8 cellular contexts compared by ENCODE assay signal in the genomic region with DNA sequence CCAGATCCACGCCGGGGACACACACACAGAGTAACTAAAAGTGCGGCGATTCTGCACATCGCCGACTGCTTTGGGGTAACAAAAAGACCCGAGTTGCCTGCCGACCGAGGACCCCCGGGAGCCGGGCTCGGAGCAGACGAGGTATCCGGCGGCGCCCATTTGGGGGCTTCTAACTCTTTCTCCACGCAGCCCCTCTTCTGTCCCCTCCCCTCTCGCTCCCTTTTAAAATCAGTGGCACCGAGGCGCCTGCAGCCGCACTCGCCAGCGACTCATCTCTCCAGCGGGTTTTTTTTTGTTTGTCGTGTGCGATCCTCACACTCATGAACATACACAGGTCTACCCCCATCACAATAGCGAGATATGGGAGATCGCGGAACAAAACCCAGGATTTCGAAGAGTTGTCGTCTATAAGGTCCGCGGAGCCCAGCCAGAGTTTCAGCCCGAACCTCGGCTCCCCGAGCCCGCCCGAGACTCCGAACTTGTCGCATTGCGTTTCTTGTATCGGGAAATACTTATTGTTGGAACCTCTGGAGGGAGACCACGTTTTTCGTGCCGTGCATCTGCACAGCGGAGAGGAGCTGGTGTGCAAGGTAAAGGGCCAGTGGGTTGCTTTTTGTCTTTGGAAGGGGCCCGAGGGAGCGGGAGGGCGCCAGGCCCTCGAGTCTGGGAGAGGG. TPM values are rescaled to one million over a fixed set of nuclear protein-coding genes. Genes with fewer than 3 reads are reported as not detected.
DNase-seq lines count a peak whose midpoint lies in the region; ATAC-seq and TF ChIP-seq lines count a peak whose summit lies in the region.

No MANE protein-coding gene starts in this region.

- H3K4me3 Mint-ChIP-seq in CD8-positive, alpha-beta T cell = peak overlapping the region; percentile 97

- H3K27ac ChIP-seq in CD8-positive, alpha-beta T cell (ENCODE audit: low read depth, low read length) = peak overlapping the region; percentile 66
- H3K27ac ChIP-seq in HUES6 (ENCODE audit: low read depth, low read length) (peak overlapping the region; percentile 83; the same call in 1 of the 2 replicates), muscle layer of duodenum (ENCODE audit: low read length) (peak overlapping the region; percentile 83), transverse colon (peak overlapping the region; percentile 88 to 93 (median 90))
- peak overlapping the region; percentile 78 for H3K27ac ChIP-seq in effector memory CD4-positive, alpha-beta T cell (ENCODE audit: insufficient read depth, low read length, poor library complexity, severe bottlenecking)

- H3K9ac ChIP-seq in HUES6 (ENCODE audit: low read length) = peak overlapping the region; percentile 96

- H3K4me3 ChIP-seq in CD8-positive, alpha-beta T cell (ENCODE audit: low read depth, low read length) = peak overlapping the region; percentile 75
- peak overlapping the region; percentile 84 for H3K4me3 ChIP-seq in HUES6 (ENCODE audit: low read depth, low read length)
- H3K4me3 ChIP-seq in effector memory CD4-positive, alpha-beta T cell (ENCODE audit: insufficient read depth, low read depth, low read length, poor library complexity, severe bottlenecking) = peak overlapping the region; percentile 94
- peak overlapping the region; percentile 87 to 93 for H3K4me3 ChIP-seq in muscle layer of duodenum (ENCODE audit: low read depth in 1 of 2, low read length in 2 of 2)
- H3K4me3 ChIP-seq in transverse colon = peak overlapping the region; percentile 43 to 76 (median 64)

- WGBS in transverse colon (ENCODE audit: low coverage in 1 of 2), 2 donors = 1 to 4% methylated on average over 15 to 50 of the region's 50 CpGs

- H3K36me3 ChIP-seq in CD8-positive, alpha-beta T cell (ENCODE audit: insufficient read depth, low read length) = no peaks in the 10 kb centered on the region
- H3K36me3 ChIP-seq in HUES6 (ENCODE audit: control insufficient read depth, insufficient read depth, low read length) (peaks cover 12% of the 10 kb centered on the region), muscle layer of duodenum (ENCODE audit: control insufficient read depth in 1 of 2, insufficient read depth in 2 of 2, low read length in 2 of 2) (no peaks in the 10 kb centered on the region), transverse colon (no peaks in the 10 kb centered on the region)
- peaks cover 2% of the 10 kb centered on the region for H3K36me3 ChIP-seq in effector memory CD4-positive, alpha-beta T cell (ENCODE audit: control insufficient read depth, insufficient read depth, low read length)

- H3K9me3 Mint-ChIP-seq in CD8-positive, alpha-beta T cell = no peaks in the 10 kb centered on the region

- no peak for ATAC-seq in CD8-positive, alpha-beta T cell

- in situ Hi-C loops in transverse colon (cut with MboI; ENCODE audit: low pct_ligation_motif_present in 1 of 4, low pct_unique_long_range_greater_than_20kb in 1 of 4, low sequenced_read_pairs in 3 of 4) = loop anchor here in 3 of 4 donors (10.0 to 25.0 kb wide), 5 partner anchors 207 to 881 kb away; no protein-coding TSS in a partner anchor

- no peak for TF ChIP-seq EP300 in transverse colon (IDR thresholded peaks at IDR 0.05; ENCODE audit: low read depth)

- peak in 5 of 7 experiments; percentile 18 to 64 (median 30) for DNase-seq in CD8-positive, alpha-beta T cell
- DNase-seq in activated CD4-positive, alpha-beta T cell treated with anti-CD3 and anti-CD28 coated beads for 48 hours = peak; percentile 46
- peak in 2 of 3 donors; percentile 5 to 28 for DNase-seq in effector memory CD4-positive, alpha-beta T cell
- no peak for DNase-seq in transverse colon
- no peak for DNase-seq in MV-4-11 (lab: John Stamatoyannopoulos, UW)
- no peak for DNase-seq in OCI-M2 (lab: John Stamatoyannopoulos, UW; ENCODE audit: unreplicated experiment)

- no peaks in the 10 kb centered on the region for H3K27me3 Mint-ChIP-seq in CD8-positive, alpha-beta T cell (ENCODE audit: low read depth)

- H3K27me3 ChIP-seq in CD8-positive, alpha-beta T cell (ENCODE audit: insufficient read depth, low read length) = no peaks in the 10 kb centered on the region
- H3K27me3 ChIP-seq in HUES6 (ENCODE audit: control insufficient read depth, insufficient read depth, low read length) (no peaks in the 10 kb centered on the region; the same call in 1 of the 2 replicates), muscle layer of duodenum (ENCODE audit: low read depth, low read length) (no peaks in the 10 kb centered on the region), transverse colon (peaks cover 39% of the 10 kb centered on the region)
- no peaks in the 10 kb centered on the region for H3K27me3 ChIP-seq in effector memory CD4-positive, alpha-beta T cell (replicated peaks; ENCODE audit: control insufficient read depth, insufficient read depth, low read length, poor library complexity, severe bottlenecking)

- H3K36me3 Mint-ChIP-seq in CD8-positive, alpha-beta T cell = peaks cover 34% of the 10 kb centered on the region

- CTCF ChIA-PET in CD8-positive, alpha-beta T cell (lab: Charles Lee) = interaction anchor here (0.6 to 4.9 kb wide), 29 partner anchors 8 to 889 kb away, joined by 3 to 40 read pairs (median 4); no protein-coding TSS in a partner anchor

- peaks cover 58% of the 10 kb centered on the region for H3K4me1 Mint-ChIP-seq in CD8-positive, alpha-beta T cell (ENCODE audit: low read depth)

- no peak for TF ChIP-seq CTCF in CD8-positive, alpha-beta T cell (IDR thresholded peaks at IDR 0.05)
- no peak for TF ChIP-seq CTCF in transverse colon (IDR thresholded peaks at IDR 0.05)

- TF ChIP-seq POLR2A in transverse colon (IDR thresholded peaks at IDR 0.05) = no peak

- H3K9me3 ChIP-seq in CD8-positive, alpha-beta T cell (ENCODE audit: low read length) = no peaks in the 10 kb centered on the region
- H3K9me3 ChIP-seq in HUES6 (ENCODE audit: control insufficient read depth, insufficient read depth, low read depth, low read length) (no peaks in the 10 kb centered on the region), muscle layer of duodenum (ENCODE audit: control insufficient read depth in 1 of 2, low read length in 2 of 2) (no peaks in the 10 kb centered on the region), transverse colon (no peaks in the 10 kb centered on the region)
- no peaks in the 10 kb centered on the region for H3K9me3 ChIP-seq in effector memory CD4-positive, alpha-beta T cell (ENCODE audit: control insufficient read depth, low read length)

- H3K27ac Mint-ChIP-seq in CD8-positive, alpha-beta T cell = peak overlapping the region; percentile 93

- H3K4me1 ChIP-seq in CD8-positive, alpha-beta T cell (ENCODE audit: insufficient read depth, low read length) = peaks cover 45% of the 10 kb centered on the region
- H3K4me1 ChIP-seq in HUES6 (ENCODE audit: control insufficient read depth, insufficient read depth, low read length) (peaks cover 41% of the 10 kb centered on the region), muscle layer of duodenum (ENCODE audit: control insufficient read depth in 1 of 2, insufficient read depth in 2 of 2, low read length in 2 of 2) (peaks cover 7 to 17% of the 10 kb centered on the region in 2 donors), transverse colon (peaks cover 3 to 40% (median 19%) of the 10 kb centered on the region in 4 donors)
- peaks cover 27% of the 10 kb centered on the region for H3K4me1 ChIP-seq in effector memory CD4-positive, alpha-beta T cell (ENCODE audit: control insufficient read depth, insufficient read depth, low read length, poor library complexity, severe bottlenecking)

- intact Hi-C loops in CD8-positive, alpha-beta T cell (cut with DNase I, micrococcal nuclease) = loop anchor here (1.0 to 10.0 kb wide), 19 partner anchors 111 to 1906 kb away; a partner anchor contains a TSS
- intact Hi-C loops in transverse colon (cut with DNase I; ENCODE audit: low total_unique reads) = loop anchor here (2.0 to 10.0 kb wide), 2 partner anchors 213 to 263 kb away; no protein-coding TSS in a partner anchor

- POLR2A ChIA-PET in CD8-positive, alpha-beta T cell (lab: Charles Lee) = interaction anchor here (0.6 to 4.2 kb wide), 20 partner anchors 9 to 889 kb away, joined by 3 to 65 read pairs (median 7); no protein-coding TSS in a partner anchor

RNA-seq across cellular contexts. Expression of a gene that starts 1.4 kb away (rescaled TPM):
- 10 to 100 TPM; 46.6 to 54.4 TPM for total RNA-seq in CD8-positive, alpha-beta T cell
- 100 to 1,000 TPM in 1 of 4 donors, 10 to 100 TPM in 3; 14.2 to 109 (median 36.1) TPM for total RNA-seq in transverse colon

Comparison
In these comparisons a context has a peak if more than half of its experiments do, and no peak if none do; other contexts are left out.
1. DNase-seq: peak in CD8-positive, alpha-beta T cell (5 of 7), activated CD4-positive, alpha-beta T cell treated with anti-CD3 and anti-CD28 coated beads for 48 hours (single experiment) and effector memory CD4-positive, alpha-beta T cell (2 of 3); none in transverse colon (single experiment), MV-4-11 (single experiment) and OCI-M2 (single experiment).
2. Peak in every context shown above with its lines, with median percentiles within 50 percentile points of each other: H3K27ac ChIP-seq and H3K4me3 ChIP-seq.